1 cellular context compared by ENCODE assay signal in the genomic region with DNA sequence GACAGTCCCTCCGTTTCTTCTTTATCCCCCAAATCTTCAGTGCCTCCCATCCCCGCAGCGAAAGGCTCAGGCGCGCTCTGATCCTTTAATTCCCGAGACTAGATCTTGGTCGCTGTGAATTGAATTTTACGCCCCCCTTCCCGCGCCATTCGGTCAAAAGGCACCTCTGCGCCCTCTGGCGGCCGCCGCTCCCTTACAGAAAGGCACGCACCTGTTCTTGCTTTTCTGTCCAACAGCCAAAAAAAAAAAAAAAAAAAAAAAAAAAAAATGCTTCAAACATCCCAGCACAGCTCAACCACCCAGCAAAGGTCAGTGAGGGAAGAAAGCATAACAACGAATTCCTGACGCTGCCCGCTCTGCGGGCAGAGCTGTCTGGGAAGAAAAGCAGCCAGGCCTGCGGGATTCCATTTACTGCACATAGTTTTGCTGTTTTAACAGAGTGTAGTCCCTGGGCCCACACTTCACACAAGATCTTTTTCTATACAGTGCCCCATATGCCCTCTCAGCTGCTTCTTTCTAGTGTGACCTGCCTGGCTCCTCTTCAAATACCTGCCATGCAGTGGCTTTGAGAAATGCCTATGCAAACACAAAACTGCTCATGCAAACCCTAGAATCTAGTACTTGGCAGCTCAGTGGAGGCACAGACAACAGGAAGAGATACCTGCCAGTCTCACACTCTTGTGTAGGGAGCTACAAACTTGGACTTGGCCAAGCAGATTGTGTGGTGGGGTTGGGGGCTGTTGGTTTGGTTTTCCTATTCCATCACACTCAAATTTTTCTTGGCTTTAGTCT.
A peak's percentile ranks its signal among the peaks of the same experiment; 100 is the strongest.
TF ChIP-seq lines count a peak whose summit lies in the region.

No MANE protein-coding gene starts in this region.

TF ChIP-seq in HepG2, 621 proteins besides CTCF, POLR2A, EP300 and RAD21 (continued from another document and continues in another):
- TF ChIP-seq, protein P1, sequence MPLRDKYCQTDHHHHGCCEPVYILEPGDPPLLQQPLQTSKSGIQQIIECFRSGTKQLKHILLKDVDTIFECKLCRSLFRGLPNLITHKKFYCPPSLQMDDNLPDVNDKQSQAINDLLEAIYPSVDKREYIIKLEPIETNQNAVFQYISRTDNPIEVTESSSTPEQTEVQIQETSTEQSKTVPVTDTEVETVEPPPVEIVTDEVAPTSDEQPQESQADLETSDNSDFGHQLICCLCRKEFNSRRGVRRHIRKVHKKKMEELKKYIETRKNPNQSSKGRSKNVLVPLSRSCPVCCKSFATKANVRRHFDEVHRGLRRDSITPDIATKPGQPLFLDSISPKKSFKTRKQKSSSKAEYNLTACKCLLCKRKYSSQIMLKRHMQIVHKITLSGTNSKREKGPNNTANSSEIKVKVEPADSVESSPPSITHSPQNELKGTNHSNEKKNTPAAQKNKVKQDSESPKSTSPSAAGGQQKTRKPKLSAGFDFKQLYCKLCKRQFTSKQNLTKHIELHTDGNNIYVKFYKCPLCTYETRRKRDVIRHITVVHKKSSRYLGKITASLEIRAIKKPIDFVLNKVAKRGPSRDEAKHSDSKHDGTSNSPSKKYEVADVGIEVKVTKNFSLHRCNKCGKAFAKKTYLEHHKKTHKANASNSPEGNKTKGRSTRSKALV (CRISPR knock-in tag; IDR thresholded peaks at IDR 0.05) = peak; percentile 24; the same call in 1 of the 2 replicates
- TF ChIP-seq KDM2A (CRISPR knock-in tag; IDR thresholded peaks at IDR 0.05; ENCODE audit: borderline replicate concordance, low read depth) (peak; percentile 12; the same call in 1 of the 2 replicates), ARID2 (CRISPR knock-in tag; IDR thresholded peaks at IDR 0.05; ENCODE audit: borderline replicate concordance) (peak; percentile 51; the same call in 1 of the 2 replicates), ZNF331 (CRISPR knock-in tag; IDR thresholded peaks at IDR 0.05) (0 out of 2 replicates have a peak, but pooled peaks have one; percentile 6), LCORL (IDR thresholded peaks at IDR 0.05) (no peak), LCORL (CRISPR knock-in tag; IDR thresholded peaks at IDR 0.05) (0 out of 2 replicates have a peak, but pooled peaks have one; percentile 46), NFKB2 (CRISPR knock-in tag; IDR thresholded peaks at IDR 0.05; ENCODE audit: borderline replicate concordance) (no peak), TBX2 (CRISPR knock-in tag; IDR thresholded peaks at IDR 0.05; ENCODE audit: borderline replicate concordance) (peak; percentile 19; the same call in 1 of the 2 replicates), PHF21A (CRISPR knock-in tag; IDR thresholded peaks at IDR 0.05) (peak; percentile 80), ZNF501 (CRISPR knock-in tag; IDR thresholded peaks at IDR 0.05) (peak; percentile 47; the same call in 1 of the 2 replicates), PTBP1 (IDR thresholded peaks at IDR 0.05; ENCODE audit: low read depth, low read length, poor library complexity, severe bottlenecking) (peak; percentile 37), WIZ (CRISPR knock-in tag; IDR thresholded peaks at IDR 0.05) (no peak), REPIN1 (CRISPR knock-in tag; IDR thresholded peaks at IDR 0.05; ENCODE audit: borderline replicate concordance, low read depth) (0 out of 2 replicates have a peak, but pooled peaks have one; percentile 50), HDAC1 (CRISPR knock-in tag; IDR thresholded peaks at IDR 0.05) (0 out of 2 replicates have a peak, but pooled peaks have one; percentile 37), KDM3A (CRISPR knock-in tag; IDR thresholded peaks at IDR 0.05; ENCODE audit: low read depth) (no peak), ZNF570 (CRISPR knock-in tag; IDR thresholded peaks at IDR 0.05; ENCODE audit: borderline replicate concordance) (no peak), ASH2L (IDR thresholded peaks at IDR 0.05; ENCODE audit: insufficient read length, low read depth, low read length) (peak; percentile 35), TBX3 (IDR thresholded peaks at IDR 0.05; ENCODE audit: borderline replicate concordance) (no peak), YEATS2 (CRISPR knock-in tag; IDR thresholded peaks at IDR 0.05; ENCODE audit: borderline replicate concordance) (no peak), ZBTB7B (CRISPR knock-in tag; IDR thresholded peaks at IDR 0.05) (peak; percentile 68), YY1 (IDR thresholded peaks at IDR 0.05; ENCODE audit: insufficient read depth, insufficient replicate concordance, low read depth, low read length) (peak; percentile 24), MAZ (IDR thresholded peaks at IDR 0.05; ENCODE audit: borderline replicate concordance, low read depth, low read length) (no peak), MAZ (CRISPR knock-in tag; IDR thresholded peaks at IDR 0.05; ENCODE audit: low read depth) (0 out of 2 replicates have a peak, but pooled peaks have one; percentile 41), SATB2 (CRISPR knock-in tag; IDR thresholded peaks at IDR 0.05) (no peak), CBX1 (IDR thresholded peaks at IDR 0.05; ENCODE audit: low read depth) (no peak)
- TF ChIP-seq, protein P2, sequence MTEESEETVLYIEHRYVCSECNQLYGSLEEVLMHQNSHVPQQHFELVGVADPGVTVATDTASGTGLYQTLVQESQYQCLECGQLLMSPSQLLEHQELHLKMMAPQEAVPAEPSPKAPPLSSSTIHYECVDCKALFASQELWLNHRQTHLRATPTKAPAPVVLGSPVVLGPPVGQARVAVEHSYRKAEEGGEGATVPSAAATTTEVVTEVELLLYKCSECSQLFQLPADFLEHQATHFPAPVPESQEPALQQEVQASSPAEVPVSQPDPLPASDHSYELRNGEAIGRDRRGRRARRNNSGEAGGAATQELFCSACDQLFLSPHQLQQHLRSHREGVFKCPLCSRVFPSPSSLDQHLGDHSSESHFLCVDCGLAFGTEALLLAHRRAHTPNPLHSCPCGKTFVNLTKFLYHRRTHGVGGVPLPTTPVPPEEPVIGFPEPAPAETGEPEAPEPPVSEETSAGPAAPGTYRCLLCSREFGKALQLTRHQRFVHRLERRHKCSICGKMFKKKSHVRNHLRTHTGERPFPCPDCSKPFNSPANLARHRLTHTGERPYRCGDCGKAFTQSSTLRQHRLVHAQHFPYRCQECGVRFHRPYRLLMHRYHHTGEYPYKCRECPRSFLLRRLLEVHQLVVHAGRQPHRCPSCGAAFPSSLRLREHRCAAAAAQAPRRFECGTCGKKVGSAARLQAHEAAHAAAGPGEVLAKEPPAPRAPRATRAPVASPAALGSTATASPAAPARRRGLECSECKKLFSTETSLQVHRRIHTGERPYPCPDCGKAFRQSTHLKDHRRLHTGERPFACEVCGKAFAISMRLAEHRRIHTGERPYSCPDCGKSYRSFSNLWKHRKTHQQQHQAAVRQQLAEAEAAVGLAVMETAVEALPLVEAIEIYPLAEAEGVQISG (CRISPR knock-in tag; IDR thresholded peaks at IDR 0.05) = peak; percentile 28; the same call in 1 of the 2 replicates
- TF ChIP-seq, protein P3, sequence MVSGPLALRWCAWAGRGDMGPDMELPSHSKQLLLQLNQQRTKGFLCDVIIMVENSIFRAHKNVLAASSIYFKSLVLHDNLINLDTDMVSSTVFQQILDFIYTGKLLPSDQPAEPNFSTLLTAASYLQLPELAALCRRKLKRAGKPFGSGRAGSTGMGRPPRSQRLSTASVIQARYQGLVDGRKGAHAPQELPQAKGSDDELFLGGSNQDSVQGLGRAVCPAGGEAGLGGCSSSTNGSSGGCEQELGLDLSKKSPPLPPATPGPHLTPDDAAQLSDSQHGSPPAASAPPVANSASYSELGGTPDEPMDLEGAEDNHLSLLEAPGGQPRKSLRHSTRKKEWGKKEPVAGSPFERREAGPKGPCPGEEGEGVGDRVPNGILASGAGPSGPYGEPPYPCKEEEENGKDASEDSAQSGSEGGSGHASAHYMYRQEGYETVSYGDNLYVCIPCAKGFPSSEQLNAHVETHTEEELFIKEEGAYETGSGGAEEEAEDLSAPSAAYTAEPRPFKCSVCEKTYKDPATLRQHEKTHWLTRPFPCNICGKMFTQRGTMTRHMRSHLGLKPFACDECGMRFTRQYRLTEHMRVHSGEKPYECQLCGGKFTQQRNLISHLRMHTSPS (CRISPR knock-in tag; IDR thresholded peaks at IDR 0.05; ENCODE audit: low read depth) = no peak
- TF ChIP-seq, protein P4, sequence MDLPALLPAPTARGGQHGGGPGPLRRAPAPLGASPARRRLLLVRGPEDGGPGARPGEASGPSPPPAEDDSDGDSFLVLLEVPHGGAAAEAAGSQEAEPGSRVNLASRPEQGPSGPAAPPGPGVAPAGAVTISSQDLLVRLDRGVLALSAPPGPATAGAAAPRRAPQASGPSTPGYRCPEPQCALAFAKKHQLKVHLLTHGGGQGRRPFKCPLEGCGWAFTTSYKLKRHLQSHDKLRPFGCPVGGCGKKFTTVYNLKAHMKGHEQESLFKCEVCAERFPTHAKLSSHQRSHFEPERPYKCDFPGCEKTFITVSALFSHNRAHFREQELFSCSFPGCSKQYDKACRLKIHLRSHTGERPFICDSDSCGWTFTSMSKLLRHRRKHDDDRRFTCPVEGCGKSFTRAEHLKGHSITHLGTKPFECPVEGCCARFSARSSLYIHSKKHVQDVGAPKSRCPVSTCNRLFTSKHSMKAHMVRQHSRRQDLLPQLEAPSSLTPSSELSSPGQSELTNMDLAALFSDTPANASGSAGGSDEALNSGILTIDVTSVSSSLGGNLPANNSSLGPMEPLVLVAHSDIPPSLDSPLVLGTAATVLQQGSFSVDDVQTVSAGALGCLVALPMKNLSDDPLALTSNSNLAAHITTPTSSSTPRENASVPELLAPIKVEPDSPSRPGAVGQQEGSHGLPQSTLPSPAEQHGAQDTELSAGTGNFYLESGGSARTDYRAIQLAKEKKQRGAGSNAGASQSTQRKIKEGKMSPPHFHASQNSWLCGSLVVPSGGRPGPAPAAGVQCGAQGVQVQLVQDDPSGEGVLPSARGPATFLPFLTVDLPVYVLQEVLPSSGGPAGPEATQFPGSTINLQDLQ (CRISPR knock-in tag; IDR thresholded peaks at IDR 0.05) = peak; percentile 82; the same call in 1 of the 2 replicates
- TF ChIP-seq, protein P5, sequence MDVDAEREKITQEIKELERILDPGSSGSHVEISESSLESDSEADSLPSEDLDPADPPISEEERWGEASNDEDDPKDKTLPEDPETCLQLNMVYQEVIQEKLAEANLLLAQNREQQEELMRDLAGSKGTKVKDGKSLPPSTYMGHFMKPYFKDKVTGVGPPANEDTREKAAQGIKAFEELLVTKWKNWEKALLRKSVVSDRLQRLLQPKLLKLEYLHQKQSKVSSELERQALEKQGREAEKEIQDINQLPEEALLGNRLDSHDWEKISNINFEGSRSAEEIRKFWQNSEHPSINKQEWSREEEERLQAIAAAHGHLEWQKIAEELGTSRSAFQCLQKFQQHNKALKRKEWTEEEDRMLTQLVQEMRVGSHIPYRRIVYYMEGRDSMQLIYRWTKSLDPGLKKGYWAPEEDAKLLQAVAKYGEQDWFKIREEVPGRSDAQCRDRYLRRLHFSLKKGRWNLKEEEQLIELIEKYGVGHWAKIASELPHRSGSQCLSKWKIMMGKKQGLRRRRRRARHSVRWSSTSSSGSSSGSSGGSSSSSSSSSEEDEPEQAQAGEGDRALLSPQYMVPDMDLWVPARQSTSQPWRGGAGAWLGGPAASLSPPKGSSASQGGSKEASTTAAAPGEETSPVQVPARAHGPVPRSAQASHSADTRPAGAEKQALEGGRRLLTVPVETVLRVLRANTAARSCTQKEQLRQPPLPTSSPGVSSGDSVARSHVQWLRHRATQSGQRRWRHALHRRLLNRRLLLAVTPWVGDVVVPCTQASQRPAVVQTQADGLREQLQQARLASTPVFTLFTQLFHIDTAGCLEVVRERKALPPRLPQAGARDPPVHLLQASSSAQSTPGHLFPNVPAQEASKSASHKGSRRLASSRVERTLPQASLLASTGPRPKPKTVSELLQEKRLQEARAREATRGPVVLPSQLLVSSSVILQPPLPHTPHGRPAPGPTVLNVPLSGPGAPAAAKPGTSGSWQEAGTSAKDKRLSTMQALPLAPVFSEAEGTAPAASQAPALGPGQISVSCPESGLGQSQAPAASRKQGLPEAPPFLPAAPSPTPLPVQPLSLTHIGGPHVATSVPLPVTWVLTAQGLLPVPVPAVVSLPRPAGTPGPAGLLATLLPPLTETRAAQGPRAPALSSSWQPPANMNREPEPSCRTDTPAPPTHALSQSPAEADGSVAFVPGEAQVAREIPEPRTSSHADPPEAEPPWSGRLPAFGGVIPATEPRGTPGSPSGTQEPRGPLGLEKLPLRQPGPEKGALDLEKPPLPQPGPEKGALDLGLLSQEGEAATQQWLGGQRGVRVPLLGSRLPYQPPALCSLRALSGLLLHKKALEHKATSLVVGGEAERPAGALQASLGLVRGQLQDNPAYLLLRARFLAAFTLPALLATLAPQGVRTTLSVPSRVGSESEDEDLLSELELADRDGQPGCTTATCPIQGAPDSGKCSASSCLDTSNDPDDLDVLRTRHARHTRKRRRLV (CRISPR knock-in tag; IDR thresholded peaks at IDR 0.05) = no peak
- TF ChIP-seq, protein P6, sequence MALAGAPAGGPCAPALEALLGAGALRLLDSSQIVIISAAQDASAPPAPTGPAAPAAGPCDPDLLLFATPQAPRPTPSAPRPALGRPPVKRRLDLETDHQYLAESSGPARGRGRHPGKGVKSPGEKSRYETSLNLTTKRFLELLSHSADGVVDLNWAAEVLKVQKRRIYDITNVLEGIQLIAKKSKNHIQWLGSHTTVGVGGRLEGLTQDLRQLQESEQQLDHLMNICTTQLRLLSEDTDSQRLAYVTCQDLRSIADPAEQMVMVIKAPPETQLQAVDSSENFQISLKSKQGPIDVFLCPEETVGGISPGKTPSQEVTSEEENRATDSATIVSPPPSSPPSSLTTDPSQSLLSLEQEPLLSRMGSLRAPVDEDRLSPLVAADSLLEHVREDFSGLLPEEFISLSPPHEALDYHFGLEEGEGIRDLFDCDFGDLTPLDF (CRISPR knock-in tag; IDR thresholded peaks at IDR 0.05) = peak; percentile 38; the same call in 1 of the 2 replicates
- TF ChIP-seq, protein P7, sequence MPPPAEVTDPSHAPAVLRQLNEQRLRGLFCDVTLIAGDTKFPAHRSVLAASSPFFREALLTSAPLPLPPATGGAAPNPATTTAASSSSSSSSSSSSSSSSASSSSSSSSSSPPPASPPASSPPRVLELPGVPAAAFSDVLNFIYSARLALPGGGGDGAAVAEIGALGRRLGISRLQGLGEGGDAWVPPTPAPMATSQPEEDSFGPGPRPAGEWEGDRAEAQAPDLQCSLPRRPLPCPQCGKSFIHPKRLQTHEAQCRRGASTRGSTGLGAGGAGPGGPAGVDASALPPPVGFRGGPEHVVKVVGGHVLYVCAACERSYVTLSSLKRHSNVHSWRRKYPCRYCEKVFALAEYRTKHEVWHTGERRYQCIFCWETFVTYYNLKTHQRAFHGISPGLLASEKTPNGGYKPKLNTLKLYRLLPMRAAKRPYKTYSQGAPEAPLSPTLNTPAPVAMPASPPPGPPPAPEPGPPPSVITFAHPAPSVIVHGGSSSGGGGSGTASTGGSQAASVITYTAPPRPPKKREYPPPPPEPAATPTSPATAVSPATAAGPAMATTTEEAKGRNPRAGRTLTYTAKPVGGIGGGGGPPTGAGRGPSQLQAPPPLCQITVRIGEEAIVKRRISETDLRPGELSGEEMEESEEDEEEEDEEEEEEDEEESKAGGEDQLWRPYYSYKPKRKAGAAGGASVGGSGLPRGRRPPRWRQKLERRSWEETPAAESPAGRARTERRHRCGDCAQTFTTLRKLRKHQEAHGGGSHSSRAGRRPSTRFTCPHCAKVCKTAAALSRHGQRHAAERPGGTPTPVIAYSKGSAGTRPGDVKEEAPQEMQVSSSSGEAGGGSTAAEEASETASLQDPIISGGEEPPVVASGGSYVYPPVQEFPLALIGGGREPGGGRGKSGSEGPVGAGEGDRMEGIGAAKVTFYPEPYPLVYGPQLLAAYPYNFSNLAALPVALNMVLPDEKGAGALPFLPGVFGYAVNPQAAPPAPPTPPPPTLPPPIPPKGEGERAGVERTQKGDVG (CRISPR knock-in tag; IDR thresholded peaks at IDR 0.05; ENCODE audit: borderline replicate concordance) = no peak
- TF ChIP-seq, protein P8, sequence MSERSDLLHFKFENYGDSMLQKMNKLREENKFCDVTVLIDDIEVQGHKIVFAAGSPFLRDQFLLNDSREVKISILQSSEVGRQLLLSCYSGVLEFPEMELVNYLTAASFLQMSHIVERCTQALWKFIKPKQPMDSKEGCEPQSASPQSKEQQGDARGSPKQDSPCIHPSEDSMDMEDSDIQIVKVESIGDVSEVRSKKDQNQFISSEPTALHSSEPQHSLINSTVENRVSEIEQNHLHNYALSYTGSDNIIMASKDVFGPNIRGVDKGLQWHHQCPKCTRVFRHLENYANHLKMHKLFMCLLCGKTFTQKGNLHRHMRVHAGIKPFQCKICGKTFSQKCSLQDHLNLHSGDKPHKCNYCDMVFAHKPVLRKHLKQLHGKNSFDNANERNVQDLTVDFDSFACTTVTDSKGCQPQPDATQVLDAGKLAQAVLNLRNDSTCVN (CRISPR knock-in tag; IDR thresholded peaks at IDR 0.05; ENCODE audit: borderline replicate concordance) = no peak
